ENCODE assay signal across 9 cellular contexts in the genomic region with DNA sequence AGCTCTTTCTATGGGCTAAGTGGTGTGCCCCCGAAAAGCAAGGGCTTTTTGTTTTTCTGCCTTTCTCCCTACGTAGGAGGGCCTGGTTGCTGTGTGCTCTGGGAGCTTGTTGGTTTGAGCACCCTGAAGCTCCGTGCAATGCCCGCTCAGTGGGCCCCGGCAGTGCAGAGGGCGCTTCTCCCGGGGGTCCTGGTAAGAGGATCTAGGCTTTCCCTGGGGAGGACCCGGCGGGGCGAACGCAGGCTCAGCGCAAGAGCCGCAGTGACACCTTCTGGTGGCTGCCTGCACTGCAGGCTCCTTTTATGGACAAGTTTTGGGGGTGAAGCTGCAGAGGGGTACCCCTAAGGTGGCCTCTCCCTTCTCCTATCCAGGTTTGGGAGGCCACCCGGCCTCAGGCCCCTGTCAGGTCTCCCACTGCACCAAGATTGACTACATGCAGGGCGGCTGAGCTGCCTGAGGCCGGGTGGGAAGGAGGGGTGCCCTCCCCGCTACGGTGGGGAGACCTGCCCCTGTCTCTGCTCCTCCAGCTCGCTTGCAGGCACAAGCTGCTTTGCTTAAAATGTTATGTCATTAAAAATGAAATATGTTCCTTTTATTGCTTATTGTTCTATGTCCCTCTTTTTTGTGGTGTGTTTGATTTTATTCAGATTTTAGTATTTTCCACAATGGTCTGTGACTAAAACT.
DNase-seq lines count a peak whose midpoint lies in the region; ATAC-seq, FAIRE-seq and TF ChIP-seq lines count a peak whose summit lies in the region.
"Had no signal": no experiment of that assay in that cellular context is flagged by ENCODE, and none has a peak within 500 bp of the region (broad histone marks: within the 10 kb centered on the region; RNA-seq: fewer than 3 reads in every experiment).

No MANE protein-coding gene starts in this region.

- H3K9me3 ChIP-seq in ES-I3 (ENCODE audit: control insufficient read depth, insufficient read depth, low read length) (no peaks in the 10 kb centered on the region), IMR-90 (ENCODE audit: control insufficient read depth, insufficient read depth, low read length) (peaks cover 19% of the 10 kb centered on the region)

- H2BK15ac ChIP-seq in IMR-90 (ENCODE audit: low read depth, low read length) = no peak overlapping the region

- H3K36me3 ChIP-seq in ES-I3 (ENCODE audit: insufficient read depth, low read length) (no peaks in the 10 kb centered on the region), IMR-90 (ENCODE audit: control insufficient read depth, insufficient read depth, low read length) (no peaks in the 10 kb centered on the region)

- ATAC-seq in IMR-90 (ENCODE audit: low read depth) = no peak
- no peak for ATAC-seq in GM19328 (IDR thresholded peaks at IDR 0.05; ENCODE audit: unreplicated experiment)
- ATAC-seq in GM19023 (IDR thresholded peaks at IDR 0.05; ENCODE audit: unreplicated experiment) = no peak
- ATAC-seq: natural killer cell had no signal

- no peak overlapping the region for H2AK5ac ChIP-seq in IMR-90 (ENCODE audit: low read depth, low read length)

- H2AFZ ChIP-seq in IMR-90 (replicated peaks; ENCODE audit: low read length, poor library complexity) = no peak overlapping the region

- in situ Hi-C loops in IMR-90 (cut with MboI; ENCODE audit: low sequenced_read_pairs) = no loop called here

- H2BK5ac ChIP-seq in IMR-90 (ENCODE audit: low read depth, low read length, poor library complexity, severe bottlenecking) = no peak overlapping the region

- no peaks in the 10 kb centered on the region for H3K36me3 Mint-ChIP-seq in osteocyte (ENCODE audit: unreplicated experiment)
- H3K36me3 Mint-ChIP-seq: natural killer cell had no signal

- CTCF ChIA-PET in IMR-90 (lab: Yijun Ruan, JAX) = interaction anchor here (1.6 kb wide), 1 partner anchor 468 kb away, joined by 5 read pairs; no protein-coding TSS in a partner anchor

- TF ChIP-seq POLR2A in IMR-90 (IDR thresholded peaks at IDR 0.05; ENCODE audit: low read depth, low read length) = no peak
- no peak for TF ChIP-seq POLR2A in H54 (IDR thresholded peaks at IDR 0.05; ENCODE audit: low read depth, low read length)

- TF ChIP-seq RAD21 in IMR-90 (IDR thresholded peaks at IDR 0.05; ENCODE audit: low read length) = peak; percentile 14; the same call in 1 of the 2 replicates

- no peak for FAIRE-seq in H54 (lab: Jason Lieb, UNC)

- no peak overlapping the region for H4K8ac ChIP-seq in IMR-90 (ENCODE audit: low read depth in 2 of 2, low read length in 2 of 2)

- H3K18ac ChIP-seq in IMR-90 (ENCODE audit: low read depth, low read length) = no peak overlapping the region

- no peak overlapping the region for H4K5ac ChIP-seq in IMR-90 (ENCODE audit: low read depth, low read length)

- no peak overlapping the region for H3K27ac ChIP-seq in IMR-90 (ENCODE audit: insufficient read depth, low read length)

- H3K4ac ChIP-seq in IMR-90 (ENCODE audit: low read depth, low read length) = no peak overlapping the region

- H3K14ac ChIP-seq in IMR-90 (replicated peaks; ENCODE audit: low read depth, low read length) = no peak overlapping the region

- no peak overlapping the region for H3K4me2 ChIP-seq in IMR-90 (ENCODE audit: low read depth, low read length)

- H3K9me1 ChIP-seq in IMR-90 (ENCODE audit: insufficient read depth, low read length) = no peaks in the 10 kb centered on the region

- H2BK120ac ChIP-seq in IMR-90 (ENCODE audit: low read depth, low read length) = no peak overlapping the region

- TF ChIP-seq CTCF in IMR-90 (conservative IDR thresholded peaks at IDR 0.05; ENCODE audit: low read depth, low read length) (peak; percentile 29), osteocyte (IDR thresholded peaks at IDR 0.05) (peak; percentile 94)

- no TSS peak for BruUV-seq in IMR-90 (replicated peaks; lab: Mats Ljungman, UMichigan)

- no peaks in the 10 kb centered on the region for H3K27me3 ChIP-seq in IMR-90 (ENCODE audit: control insufficient read depth, insufficient read depth, low read length)

- H3K4me3 ChIP-seq in IMR-90 (ENCODE audit: insufficient read depth, low read depth, low read length) = no peak overlapping the region

- no peak overlapping the region for H3K56ac ChIP-seq in IMR-90 (ENCODE audit: extremely low read depth, insufficient read depth, low read length)

- 45% methylated on average over 4 of the region's 19 CpGs; no CpG with 5 or more reads in 1 of the 2 experiments for WGBS in IMR-90 (ENCODE audit: extremely low coverage in 2 of 2, insufficient read length in 1 of 2), 2 experiments

- H3K23ac ChIP-seq in IMR-90 (ENCODE audit: low read depth, low read length) = no peak overlapping the region

- dilution Hi-C loops in IMR-90 (cut with HindIII; ENCODE audit: low sequenced_read_pairs, unreplicated experiment) = no loop called here

- no peaks in the 10 kb centered on the region for H3K9me3 Mint-ChIP-seq in osteocyte (ENCODE audit: unreplicated experiment)

- H3K27me3 Mint-ChIP-seq in osteocyte (ENCODE audit: unreplicated experiment) = peaks cover 3% of the 10 kb centered on the region

- no peak overlapping the region for H4K91ac ChIP-seq in IMR-90 (ENCODE audit: insufficient read depth, low read depth, low read length)

- peaks cover 5% of the 10 kb centered on the region for H3K4me1 Mint-ChIP-seq in osteocyte (ENCODE audit: unreplicated experiment)
- H3K4me1 Mint-ChIP-seq: natural killer cell had no signal

- no peak overlapping the region for H2BK20ac ChIP-seq in IMR-90 (ENCODE audit: low read depth, low read length)

- intact Hi-C loops in IMR-90 (cut with micrococcal nuclease) = no loop called here

- H4K20me1 ChIP-seq in IMR-90 (ENCODE audit: insufficient read depth, low read length) = no peaks in the 10 kb centered on the region

- POLR2A ChIA-PET in IMR-90 (lab: Charles Lee; ENCODE audit: unreplicated experiment) = no interaction called here

- H3K79me1 ChIP-seq in IMR-90 (ENCODE audit: low read depth in 1 of 2, low read length in 2 of 2) = no peaks in the 10 kb centered on the region

- no peak overlapping the region for H2AK9ac ChIP-seq in IMR-90 (replicated peaks; ENCODE audit: low read depth, low read length, poor library complexity)

- H3K4me1 ChIP-seq in ES-I3 (ENCODE audit: insufficient read depth, low read length) (no peaks in the 10 kb centered on the region), IMR-90 (ENCODE audit: control insufficient read depth, insufficient read depth, low read length) (no peaks in the 10 kb centered on the region)

- no peak for DNase-seq in IMR-90
- peak; percentile 76 for DNase-seq in ecto neural progenitor cell (ENCODE audit: low spot score)
- no peak for DNase-seq in osteocyte (ENCODE audit: extremely low spot score, unreplicated experiment)
- DNase-seq in H54 (ENCODE audit: insufficient read length, low spot score) = no peak
- DNase-seq in cerebellar nuclear complex (lab: John Stamatoyannopoulos, UW) = no peak
- DNase-seq: natural killer cell had no signal

- no peak overlapping the region for H3K27ac Mint-ChIP-seq in osteocyte (ENCODE audit: unreplicated experiment)
- H3K27ac Mint-ChIP-seq: natural killer cell had no signal

- H3K9ac ChIP-seq in ES-I3 (ENCODE audit: low read depth, low read length) (peak overlapping the region; percentile 11; the same call in 1 of the 2 replicates), IMR-90 (ENCODE audit: low read depth, low read length) (no peak overlapping the region)

- no peak overlapping the region for H3K4me3 Mint-ChIP-seq in osteocyte (ENCODE audit: unreplicated experiment)
- H3K4me3 Mint-ChIP-seq: natural killer cell had no signal

TF ChIP-seq in IMR-90, 13 proteins besides CTCF, POLR2A, EP300 and RAD21:
- TF ChIP-seq SMC3 (IDR thresholded peaks at IDR 0.05; ENCODE audit: low read depth, low read length) (no peak), USF2 (IDR thresholded peaks at IDR 0.05; ENCODE audit: low read depth, low read length) (no peak), CHD1 (IDR thresholded peaks at IDR 0.05; ENCODE audit: low read depth, low read length) (no peak), MAFK (IDR thresholded peaks at IDR 0.05; ENCODE audit: low read depth, low read length) (no peak), FOS (IDR thresholded peaks at IDR 0.05; ENCODE audit: low read depth, low read length) (no peak), NFE2L2 (IDR thresholded peaks at IDR 0.05; ENCODE audit: low read depth, low read length) (no peak), BHLHE40 (IDR thresholded peaks at IDR 0.05; ENCODE audit: low read depth, low read length) (no peak)
- TF ChIP-seq, protein P1, sequence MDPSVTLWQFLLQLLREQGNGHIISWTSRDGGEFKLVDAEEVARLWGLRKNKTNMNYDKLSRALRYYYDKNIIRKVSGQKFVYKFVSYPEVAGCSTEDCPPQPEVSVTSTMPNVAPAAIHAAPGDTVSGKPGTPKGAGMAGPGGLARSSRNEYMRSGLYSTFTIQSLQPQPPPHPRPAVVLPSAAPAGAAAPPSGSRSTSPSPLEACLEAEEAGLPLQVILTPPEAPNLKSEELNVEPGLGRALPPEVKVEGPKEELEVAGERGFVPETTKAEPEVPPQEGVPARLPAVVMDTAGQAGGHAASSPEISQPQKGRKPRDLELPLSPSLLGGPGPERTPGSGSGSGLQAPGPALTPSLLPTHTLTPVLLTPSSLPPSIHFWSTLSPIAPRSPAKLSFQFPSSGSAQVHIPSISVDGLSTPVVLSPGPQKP (IDR thresholded peaks at IDR 0.05; ENCODE audit: borderline replicate concordance, low read depth, low read length) = no peak
